ENCODE assay signal across 19 cellular contexts in genomic region chr7:31102151-31102972, GRCh38. TPM values are rescaled to one million over a fixed set of nuclear protein-coding genes. Genes with fewer than 3 reads are reported as not detected.
"Had no signal": no experiment of that assay in that cellular context is flagged by ENCODE, and none has a peak within 500 bp of the region (broad histone marks: within the 10 kb centered on the region; RNA-seq: fewer than 3 reads in every experiment).

No MANE protein-coding gene starts in this region.

- H3K27ac Mint-ChIP-seq: activated naive CD8-positive, alpha-beta T cell; stimulated activated naive B cell treated with anti-CD40 and anti-IgM and Interleukin-4, amounts not matched to agents 10 μg/mL and 1 μg/mL and 100 μg/mL, for 72 hours had no signal

- H3K9me3 Mint-ChIP-seq: stimulated activated naive B cell treated with anti-CD40 and anti-IgM and Interleukin-4, amounts not matched to agents 10 μg/mL and 1 μg/mL and 100 μg/mL, for 72 hours had no signal

- H3K36me3 ChIP-seq: colonic mucosa, ovary, transverse colon had no signal

- H3K27me3 ChIP-seq: colonic mucosa, ovary, transverse colon had no signal

- H3K36me3 Mint-ChIP-seq: activated naive CD8-positive, alpha-beta T cell; stimulated activated naive B cell treated with anti-CD40 and anti-IgM and Interleukin-4, amounts not matched to agents 10 μg/mL and 1 μg/mL and 100 μg/mL, for 72 hours had no signal

- H3K4me1 Mint-ChIP-seq: stimulated activated naive B cell treated with anti-CD40 and anti-IgM and Interleukin-4, amounts not matched to agents 10 μg/mL and 1 μg/mL and 100 μg/mL, for 72 hours had no signal

- H3K27ac ChIP-seq: colonic mucosa, ovary, SK-N-MC, transverse colon had no signal

- DNase-seq: activated CD4-positive, alpha-beta T cell treated with anti-CD3 and anti-CD28 coated beads, Interleukin-2, amount 50 U/mL, for 4 hours; activated gamma-delta T cell treated with Interleukin-2 at 50 U/mL for 16 hours; activated T-cell treated with anti-CD3 and anti-CD28 coated beads, Interleukin-2, amount 50 U/mL, for 48 hours; amniotic stem cell; central memory CD4-positive, alpha-beta T cell; colonic mucosa; foreskin fibroblast; hippocampal formation; kidney glomerular epithelial cell; stimulated activated CD4-positive, alpha-beta T cell treated with anti-CD3 and anti-CD28 coated beads, Interleukin-12 subunit alpha, Interleukin-12 subunit beta, amount 100 ng/mL, for 4 hours; stimulated activated CD4-positive, alpha-beta T cell treated with anti-CD3 and anti-CD28 coated beads, Interleukin-2, amount 100 ng/mL, for 24 hours; stimulated activated naive B cell treated with anti-CD40 and anti-IgM and Interleukin-4, amounts not matched to agents 10 μg/mL and 1 μg/mL and 100 μg/mL, for 72 hours; substantia nigra; T-helper 1 cell; transverse colon had no signal

- H3K9me3 ChIP-seq: colonic mucosa, ovary, transverse colon had no signal

- ATAC-seq: stimulated activated naive B cell treated with anti-CD40 and anti-IgM and Interleukin-4, amounts not matched to agents 10 μg/mL and 1 μg/mL and 100 μg/mL, for 72 hours had no signal

- H3K4me3 ChIP-seq: colonic mucosa, ovary, SK-N-MC, transverse colon had no signal

- H3K4me3 Mint-ChIP-seq: activated naive CD8-positive, alpha-beta T cell; stimulated activated naive B cell treated with anti-CD40 and anti-IgM and Interleukin-4, amounts not matched to agents 10 μg/mL and 1 μg/mL and 100 μg/mL, for 72 hours had no signal

- H3K4me1 ChIP-seq: colonic mucosa, transverse colon had no signal

RNA-seq across cellular contexts. Expression of gene ADCYAP1R1, which starts 50.3 kb away (rescaled TPM):
- total RNA-seq: endothelial cell of umbilical vein had no signal
